In genomic region chr10:77796311-77796915, GRCh38 we compare ENCODE assay signal across 12 cellular contexts.
DNase-seq lines count a peak whose midpoint lies in the region; ATAC-seq and TF ChIP-seq lines count a peak whose summit lies in the region.
"Had no signal": no experiment of that assay in that cellular context is flagged by ENCODE, and none has a peak within 500 bp of the region (broad histone marks: within the 10 kb centered on the region; RNA-seq: fewer than 3 reads in every experiment).

No MANE protein-coding gene starts in this region.

- H3K4me1 Mint-ChIP-seq in natural killer cell treated with Interleukin-12 subunit alpha and Interleukin-12 subunit beta and Interleukin-15 and Interleukin-18, amount 100 ng/mL, for 72 hours (ENCODE audit: low read depth in 2 of 2), result peaks cover 27 to 35% of the 10 kb centered on the region in 2 donors
- H3K4me1 Mint-ChIP-seq in natural killer cell, result peaks cover 28 to 36% of the 10 kb centered on the region in 2 donors
- peaks cover 11% of the 10 kb centered on the region for H3K4me1 Mint-ChIP-seq in chondrocyte (ENCODE audit: low read depth)
- no peaks in the 10 kb centered on the region for H3K4me1 Mint-ChIP-seq in progenitor cell of endocrine pancreas (ENCODE audit: low read depth)
- H3K4me1 Mint-ChIP-seq: B cell had no signal

- H3K27ac Mint-ChIP-seq in natural killer cell treated with Interleukin-12 subunit alpha and Interleukin-12 subunit beta and Interleukin-15 and Interleukin-18, amount 100 ng/mL, for 72 hours, result peak overlapping the region in 1 of 2 donors; percentile 61
- H3K27ac Mint-ChIP-seq in natural killer cell (no peak overlapping the region), chondrocyte (ENCODE audit: unreplicated experiment) (no peak overlapping the region), progenitor cell of endocrine pancreas (peak overlapping the region; percentile 45)
- H3K27ac Mint-ChIP-seq: B cell; CD8-positive, alpha-beta T cell had no signal

- peaks cover 8% of the 10 kb centered on the region for H3K36me3 Mint-ChIP-seq in natural killer cell treated with Interleukin-12 subunit alpha and Interleukin-12 subunit beta and Interleukin-15 and Interleukin-18, amount 100 ng/mL, for 72 hours
- H3K36me3 Mint-ChIP-seq in natural killer cell, result peaks cover 12% of the 10 kb centered on the region
- H3K36me3 Mint-ChIP-seq in chondrocyte (ENCODE audit: low read depth), result peaks cover 40% of the 10 kb centered on the region
- H3K36me3 Mint-ChIP-seq in progenitor cell of endocrine pancreas (ENCODE audit: insufficient read depth), result peaks cover 23% of the 10 kb centered on the region
- H3K36me3 Mint-ChIP-seq: CD8-positive, alpha-beta T cell had no signal

- intact Hi-C loops in natural killer cell (cut with micrococcal nuclease), result no loop called here

- peak; percentile 56 for DNase-seq in natural killer cell treated with Interleukin-12 subunit alpha and Interleukin-12 subunit beta and Interleukin-15 and Interleukin-18, amount 100 ng/mL, for 72 hours (ENCODE audit: low spot score)
- DNase-seq in natural killer cell, result no peak
- DNase-seq in chondrocyte (ENCODE audit: low spot score), result peak; percentile 85
- DNase-seq in progenitor cell of endocrine pancreas (ENCODE audit: low spot score, unreplicated experiment), result no peak
- DNase-seq in DMS79 (lab: John Stamatoyannopoulos, UW), result no peak
- DNase-seq in EL, result no peak
- DNase-seq: Calu3; CD8-positive, alpha-beta T cell; DND-41; GOT3 had no signal

- no peak for TF ChIP-seq CTCF in natural killer cell (IDR thresholded peaks at IDR 0.05)
- TF ChIP-seq CTCF in chondrocyte (IDR thresholded peaks at IDR 0.05), result no peak
- no peak for TF ChIP-seq CTCF in progenitor cell of endocrine pancreas (IDR thresholded peaks at IDR 0.05; ENCODE audit: unreplicated experiment)

- H3K4me3 Mint-ChIP-seq in natural killer cell treated with Interleukin-12 subunit alpha and Interleukin-12 subunit beta and Interleukin-15 and Interleukin-18, amount 100 ng/mL, for 72 hours, result no peak overlapping the region
- H3K4me3 Mint-ChIP-seq in natural killer cell (no peak overlapping the region), chondrocyte (ENCODE audit: unreplicated experiment) (no peak overlapping the region), progenitor cell of endocrine pancreas (ENCODE audit: low read depth) (no peak overlapping the region)
- H3K4me3 Mint-ChIP-seq: B cell; CD8-positive, alpha-beta T cell had no signal

- no peaks in the 10 kb centered on the region for H3K9me3 Mint-ChIP-seq in natural killer cell treated with Interleukin-12 subunit alpha and Interleukin-12 subunit beta and Interleukin-15 and Interleukin-18, amount 100 ng/mL, for 72 hours
- H3K9me3 Mint-ChIP-seq in natural killer cell, result no peaks in the 10 kb centered on the region
- H3K9me3 Mint-ChIP-seq in chondrocyte (ENCODE audit: low read depth), result no peaks in the 10 kb centered on the region
- H3K9me3 Mint-ChIP-seq in progenitor cell of endocrine pancreas (ENCODE audit: low read depth), result no peaks in the 10 kb centered on the region
- H3K9me3 Mint-ChIP-seq: CD8-positive, alpha-beta T cell had no signal

- H3K27me3 Mint-ChIP-seq in natural killer cell treated with Interleukin-12 subunit alpha and Interleukin-12 subunit beta and Interleukin-15 and Interleukin-18, amount 100 ng/mL, for 72 hours, result no peaks in the 10 kb centered on the region
- H3K27me3 Mint-ChIP-seq in natural killer cell (ENCODE audit: low read depth in 2 of 2) (no peaks in the 10 kb centered on the region), chondrocyte (ENCODE audit: low read depth) (no peaks in the 10 kb centered on the region), progenitor cell of endocrine pancreas (no peaks in the 10 kb centered on the region)
- H3K27me3 Mint-ChIP-seq: B cell had no signal

- ATAC-seq in natural killer cell treated with Interleukin-12 subunit alpha and Interleukin-12 subunit beta and Interleukin-15 and Interleukin-18, amount 100 ng/mL, for 72 hours, result no peak
- ATAC-seq in natural killer cell (no peak), GM21529 (IDR thresholded peaks at IDR 0.05; ENCODE audit: unreplicated experiment) (no peak)
- ATAC-seq: CD8-positive, alpha-beta T cell had no signal

Comparison
In these comparisons a context has a peak if more than half of its experiments do, and no peak if none do; other contexts are left out.
1. DNase-seq: peak in natural killer cell treated with Interleukin-12 subunit alpha and Interleukin-12 subunit beta and Interleukin-15 and Interleukin-18, amount 100 ng/mL, for 72 hours (single experiment) and chondrocyte (single experiment); none in natural killer cell (single experiment), progenitor cell of endocrine pancreas (single experiment), DMS79 (single experiment) and EL (single experiment).